ENCODE assay signal across 12 cellular contexts in the genomic region with DNA sequence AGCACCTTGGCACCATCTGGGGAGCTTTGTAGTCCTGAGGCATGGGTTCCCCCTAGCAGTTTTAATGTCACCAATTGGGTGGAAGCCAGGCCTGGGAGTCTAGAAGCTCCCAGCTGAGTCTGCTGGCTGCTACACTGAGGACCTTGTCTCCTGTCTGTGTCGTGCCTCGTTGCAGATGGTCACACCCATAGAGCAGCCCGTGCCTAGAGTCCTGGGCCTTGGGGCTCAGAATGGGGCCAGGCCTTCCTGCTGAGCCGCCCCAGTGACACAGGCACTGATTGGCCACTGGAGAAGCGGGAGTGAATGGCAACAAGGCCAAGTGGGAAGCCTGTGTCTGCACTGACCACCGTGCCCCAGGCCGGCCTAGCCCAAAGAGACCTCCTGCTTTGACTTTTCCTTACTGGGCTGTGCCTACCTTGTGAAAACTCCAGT.
A peak's percentile ranks its signal among the peaks of the same experiment; 100 is the strongest.
DNase-seq lines count a peak whose midpoint lies in the region; ATAC-seq and TF ChIP-seq lines count a peak whose summit lies in the region.
"Had no signal": no experiment of that assay in that cellular context is flagged by ENCODE, and none has a peak within 500 bp of the region (broad histone marks: within the 10 kb centered on the region; RNA-seq: fewer than 3 reads in every experiment).

No MANE protein-coding gene starts in this region.

- WGBS in mesenchymal stem cell, result 90% methylated on average over 7 of the region's 7 CpGs
- 94% methylated on average over 7 of the region's 7 CpGs for WGBS in thymus

- H3K9me2 ChIP-seq in PC-3 (replicated peaks; ENCODE audit: low read length) (no peaks in the 10 kb centered on the region), OCI-LY7 (ENCODE audit: insufficient read depth, low read length) (no peaks in the 10 kb centered on the region)

- H3K79me2 ChIP-seq in PC-3 (ENCODE audit: low read length), result peaks cover 72% of the 10 kb centered on the region
- no peaks in the 10 kb centered on the region for H3K79me2 ChIP-seq in OCI-LY7 (ENCODE audit: insufficient read depth, low read depth, low read length)

- no peak overlapping the region for H3K27ac Mint-ChIP-seq in CD4-positive, alpha-beta T cell
- H3K27ac Mint-ChIP-seq in stimulated activated memory B cell treated with anti-CD40 and anti-IgM and Interleukin-4, amounts not matched to agents 10 μg/mL and 1 μg/mL and 100 μg/mL, for 72 hours, result no peak overlapping the region
- H3K27ac Mint-ChIP-seq: activated T-cell treated with anti-CD3 and anti-CD28 coated beads, Interleukin-2, amount 50 U/mL, for 72 hours had no signal

- no peaks in the 10 kb centered on the region for H3K36me3 ChIP-seq in PC-3 (ENCODE audit: low read depth, low read length)
- H3K36me3 ChIP-seq in mesenchymal stem cell (ENCODE audit: control insufficient read depth in 1 of 2, insufficient read depth in 2 of 2, low read depth in 1 of 2, low read length in 2 of 2), result no peaks in the 10 kb centered on the region
- no peaks in the 10 kb centered on the region for H3K36me3 ChIP-seq in thymus (ENCODE audit: control insufficient read depth, insufficient read depth)
- no peaks in the 10 kb centered on the region for H3K36me3 ChIP-seq in OCI-LY7 (ENCODE audit: insufficient read depth, low read length)

- H2BK12ac ChIP-seq in mesenchymal stem cell (ENCODE audit: low read length in 2 of 2), result peak overlapping the region; percentile 80 to 95

- no peak overlapping the region for H2BK5ac ChIP-seq in mesenchymal stem cell (ENCODE audit: low read depth, low read length, poor library complexity, severe bottlenecking)

- H2AFZ ChIP-seq in PC-3 (ENCODE audit: low read length) (no peak overlapping the region), mesenchymal stem cell (ENCODE audit: low read depth, low read length) (no peak overlapping the region), OCI-LY7 (ENCODE audit: low read length) (no peak overlapping the region)

- H3K9me3 Mint-ChIP-seq in CD4-positive, alpha-beta T cell, result no peaks in the 10 kb centered on the region
- H3K9me3 Mint-ChIP-seq in stimulated activated memory B cell treated with anti-CD40 and anti-IgM and Interleukin-4, amounts not matched to agents 10 μg/mL and 1 μg/mL and 100 μg/mL, for 72 hours, result no peaks in the 10 kb centered on the region
- H3K9me3 Mint-ChIP-seq: activated T-cell treated with anti-CD3 and anti-CD28 coated beads, Interleukin-2, amount 50 U/mL, for 72 hours; neural crest cell had no signal

- H4K91ac ChIP-seq in mesenchymal stem cell (ENCODE audit: low read length), result peak overlapping the region; percentile 96

- H3K9ac ChIP-seq in PC-3 (ENCODE audit: low read length), result peak overlapping the region; percentile 23; the same call in 1 of the 2 replicates
- peak overlapping the region; percentile 69 for H3K9ac ChIP-seq in mesenchymal stem cell (ENCODE audit: low read length)

- H3K27ac ChIP-seq in PC-3 (ENCODE audit: low read length), result peak overlapping the region; percentile 74
- H3K27ac ChIP-seq in coronary artery, result peak overlapping the region; percentile 86 to 99
- no peak overlapping the region for H3K27ac ChIP-seq in mesenchymal stem cell (ENCODE audit: low read length, poor library complexity, severe bottlenecking)
- H3K27ac ChIP-seq in thymus (ENCODE audit: low read depth), result peak overlapping the region; percentile 68
- H3K27ac ChIP-seq in CD4-positive, alpha-beta T cell (ENCODE audit: low read depth, low read length), result no peak overlapping the region
- H3K27ac ChIP-seq in OCI-LY7 (ENCODE audit: low read depth, low read length, poor library complexity, severe bottlenecking), result no peak overlapping the region

- DNase-seq in PC-3 (no peak), coronary artery (ENCODE audit: low spot score) (no peak), mesenchymal stem cell (no peak), OCI-LY7 (ENCODE audit: low spot score) (no peak), retina (no peak)
- no peak for DNase-seq in CD4-positive, alpha-beta T cell
- DNase-seq: activated T-cell treated with anti-CD3 and anti-CD28 coated beads, Interleukin-2, amount 50 U/mL, for 72 hours; NCI-H187 treated with DMSO at 0.1 percent for 48 hours had no signal

- peak overlapping the region; percentile 67 for H2BK120ac ChIP-seq in mesenchymal stem cell (ENCODE audit: low read depth, low read length)

- POLR2A ChIA-PET in PC-3 (lab: Charles Lee; ENCODE audit: unreplicated experiment), result no interaction called here
- POLR2A ChIA-PET in CD4-positive, alpha-beta T cell (lab: Charles Lee), result no interaction called here
- POLR2A ChIA-PET in OCI-LY7 (lab: Charles Lee), result interaction anchor here (0.7 kb wide), 1 partner anchor 109 kb away, joined by 3 read pairs; no protein-coding TSS in a partner anchor

- H4K8ac ChIP-seq in mesenchymal stem cell (ENCODE audit: low read length), result peak overlapping the region; percentile 73

- no peak overlapping the region for H2AK5ac ChIP-seq in mesenchymal stem cell (ENCODE audit: low read length, severe bottlenecking)

- H3K4me3 Mint-ChIP-seq in CD4-positive, alpha-beta T cell, result no peak overlapping the region
- H3K4me3 Mint-ChIP-seq in stimulated activated memory B cell treated with anti-CD40 and anti-IgM and Interleukin-4, amounts not matched to agents 10 μg/mL and 1 μg/mL and 100 μg/mL, for 72 hours, result no peak overlapping the region
- H3K4me3 Mint-ChIP-seq: activated T-cell treated with anti-CD3 and anti-CD28 coated beads, Interleukin-2, amount 50 U/mL, for 72 hours; neural crest cell had no signal

- BruUV-seq in PC-3 (replicated peaks; lab: Mats Ljungman, UMichigan), result no TSS peak
- no TSS peak for BruUV-seq in OCI-LY7 (replicated peaks; lab: Mats Ljungman, UMichigan)

- no peaks in the 10 kb centered on the region for H3F3A ChIP-seq in PC-3 (ENCODE audit: low read length, unreplicated experiment)

- H3K4ac ChIP-seq in mesenchymal stem cell (ENCODE audit: low read depth in 1 of 2, low read length in 2 of 2), result peak overlapping the region; percentile 84 to 85

- H2BK15ac ChIP-seq in mesenchymal stem cell (ENCODE audit: low read depth, poor library complexity, severe bottlenecking), result no peak overlapping the region

- H3K27me3 ChIP-seq in PC-3 (ENCODE audit: low read length) (no peaks in the 10 kb centered on the region), mesenchymal stem cell (ENCODE audit: control insufficient read depth in 1 of 2, insufficient read depth in 1 of 2, low read length in 2 of 2) (no peaks in the 10 kb centered on the region), thymus (ENCODE audit: control insufficient read depth, insufficient read depth) (no peaks in the 10 kb centered on the region)
- no peaks in the 10 kb centered on the region for H3K27me3 ChIP-seq in CD4-positive, alpha-beta T cell (ENCODE audit: control insufficient read depth, insufficient read depth, low read length)

- CTCF ChIA-PET in PC-3 (lab: Charles Lee), result no interaction called here
- CTCF ChIA-PET in CD4-positive, alpha-beta T cell (lab: Charles Lee), result no interaction called here
- CTCF ChIA-PET in OCI-LY7 (lab: Charles Lee; ENCODE audit: unreplicated experiment), result no interaction called here

- H3K4me1 ChIP-seq in PC-3 (ENCODE audit: insufficient read depth, low read length) (peaks cover 69% of the 10 kb centered on the region), mesenchymal stem cell (ENCODE audit: control insufficient read depth, insufficient read depth, low read depth, low read length) (peaks cover 21% of the 10 kb centered on the region), thymus (ENCODE audit: control insufficient read depth, insufficient read depth, low read length) (peaks cover 3% of the 10 kb centered on the region), OCI-LY7 (ENCODE audit: insufficient read depth, low read length, poor library complexity, severe bottlenecking) (no peaks in the 10 kb centered on the region)

- H3K9me3 ChIP-seq in PC-3 (ENCODE audit: low read length) (no peaks in the 10 kb centered on the region), mesenchymal stem cell (ENCODE audit: control insufficient read depth, low read length) (no peaks in the 10 kb centered on the region), thymus (ENCODE audit: control insufficient read depth) (no peaks in the 10 kb centered on the region), OCI-LY7 (ENCODE audit: low read length) (no peaks in the 10 kb centered on the region)
- no peaks in the 10 kb centered on the region for H3K9me3 ChIP-seq in CD4-positive, alpha-beta T cell (ENCODE audit: control insufficient read depth, low read length)

- no peaks in the 10 kb centered on the region for H3K36me3 Mint-ChIP-seq in CD4-positive, alpha-beta T cell (ENCODE audit: low read depth)
- no peaks in the 10 kb centered on the region for H3K36me3 Mint-ChIP-seq in stimulated activated memory B cell treated with anti-CD40 and anti-IgM and Interleukin-4, amounts not matched to agents 10 μg/mL and 1 μg/mL and 100 μg/mL, for 72 hours

- H3K18ac ChIP-seq in mesenchymal stem cell (ENCODE audit: low read depth in 1 of 2, low read length in 2 of 2), result peak overlapping the region; percentile 85 to 89

- H4K20me1 ChIP-seq in PC-3 (ENCODE audit: low read length), result no peaks in the 10 kb centered on the region
- H4K20me1 ChIP-seq in OCI-LY7 (ENCODE audit: insufficient read depth, low read length), result no peaks in the 10 kb centered on the region

- H3K4me1 Mint-ChIP-seq in CD4-positive, alpha-beta T cell (ENCODE audit: low read depth), result peaks cover 15% of the 10 kb centered on the region
- peaks cover 6% of the 10 kb centered on the region for H3K4me1 Mint-ChIP-seq in stimulated activated memory B cell treated with anti-CD40 and anti-IgM and Interleukin-4, amounts not matched to agents 10 μg/mL and 1 μg/mL and 100 μg/mL, for 72 hours

- TF ChIP-seq CTCF in PC-3 (conservative IDR thresholded peaks at IDR 0.05; ENCODE audit: low read depth, low read length), result no peak
- no peak for TF ChIP-seq CTCF in coronary artery (IDR thresholded peaks at IDR 0.05)
- no peak for TF ChIP-seq CTCF in CD4-positive, alpha-beta T cell (IDR thresholded peaks at IDR 0.05)
- TF ChIP-seq CTCF in OCI-LY7 (conservative IDR thresholded peaks at IDR 0.05; ENCODE audit: low read length), result no peak

- H3K4me3 ChIP-seq in PC-3 (ENCODE audit: low read length) (no peak overlapping the region), coronary artery (no peak overlapping the region), mesenchymal stem cell (ENCODE audit: insufficient read depth in 1 of 2, low read depth in 1 of 2, low read length in 2 of 2) (peak overlapping the region; percentile 2 to 12), thymus (ENCODE audit: low read length) (no peak overlapping the region), OCI-LY7 (ENCODE audit: low read depth, low read length, poor library complexity, severe bottlenecking) (no peak overlapping the region)
- H3K4me3 ChIP-seq: GM12878 had no signal

- H3K23ac ChIP-seq in mesenchymal stem cell (ENCODE audit: low read length in 2 of 2), result peak overlapping the region in 1 of 2 experiments; percentile 84

- intact Hi-C loops in PC-3 (cut with micrococcal nuclease), result loop anchor here (10.0 kb wide), 1 partner anchor 107 kb away; no protein-coding TSS in a partner anchor
- intact Hi-C loops in CD4-positive, alpha-beta T cell (cut with DNase I, micrococcal nuclease), result no loop called here
- intact Hi-C loops in OCI-LY7 (cut with micrococcal nuclease; ENCODE audit: unreplicated experiment), result no loop called here

- H3K4me2 ChIP-seq in PC-3 (ENCODE audit: low read length) (peak overlapping the region; percentile 63), mesenchymal stem cell (ENCODE audit: low read length, poor library complexity, severe bottlenecking) (no peak overlapping the region), OCI-LY7 (ENCODE audit: low read length) (no peak overlapping the region)

- H3K27me3 Mint-ChIP-seq in CD4-positive, alpha-beta T cell, result no peaks in the 10 kb centered on the region
- H3K27me3 Mint-ChIP-seq in stimulated activated memory B cell treated with anti-CD40 and anti-IgM and Interleukin-4, amounts not matched to agents 10 μg/mL and 1 μg/mL and 100 μg/mL, for 72 hours, result no peaks in the 10 kb centered on the region

- no peak for ATAC-seq in PC-3
- no peak for ATAC-seq in CD4-positive, alpha-beta T cell (ENCODE audit: poor library complexity)
- ATAC-seq in stimulated activated memory B cell treated with anti-CD40 and anti-IgM and Interleukin-4, amounts not matched to agents 10 μg/mL and 1 μg/mL and 100 μg/mL, for 72 hours, result no peak
- ATAC-seq: activated T-cell treated with anti-CD3 and anti-CD28 coated beads, Interleukin-2, amount 50 U/mL, for 72 hours; GM12878 had no signal

- H3K14ac ChIP-seq in mesenchymal stem cell (ENCODE audit: low read length in 2 of 2), result peak overlapping the region in 1 of 2 experiments; percentile 80

- peaks cover 28% of the 10 kb centered on the region for H3K79me1 ChIP-seq in mesenchymal stem cell (replicated peaks; ENCODE audit: low read length, poor library complexity, severe bottlenecking)

Comparison
In these comparisons a context has a peak if more than half of its experiments do, and no peak if none do; other contexts are left out.
1. H3K27ac ChIP-seq: peak in PC-3 (single experiment), coronary artery (2 of 2) and thymus (single experiment); none in mesenchymal stem cell (single experiment), CD4-positive, alpha-beta T cell (single experiment) and OCI-LY7 (single experiment).
2. H3K4me3 ChIP-seq: peak in mesenchymal stem cell (2 of 2); none in PC-3 (single experiment), coronary artery (single experiment), thymus (single experiment) and OCI-LY7 (single experiment).